Comparison of ENCODE assay signal across 8 cellular contexts in the genomic region with DNA sequence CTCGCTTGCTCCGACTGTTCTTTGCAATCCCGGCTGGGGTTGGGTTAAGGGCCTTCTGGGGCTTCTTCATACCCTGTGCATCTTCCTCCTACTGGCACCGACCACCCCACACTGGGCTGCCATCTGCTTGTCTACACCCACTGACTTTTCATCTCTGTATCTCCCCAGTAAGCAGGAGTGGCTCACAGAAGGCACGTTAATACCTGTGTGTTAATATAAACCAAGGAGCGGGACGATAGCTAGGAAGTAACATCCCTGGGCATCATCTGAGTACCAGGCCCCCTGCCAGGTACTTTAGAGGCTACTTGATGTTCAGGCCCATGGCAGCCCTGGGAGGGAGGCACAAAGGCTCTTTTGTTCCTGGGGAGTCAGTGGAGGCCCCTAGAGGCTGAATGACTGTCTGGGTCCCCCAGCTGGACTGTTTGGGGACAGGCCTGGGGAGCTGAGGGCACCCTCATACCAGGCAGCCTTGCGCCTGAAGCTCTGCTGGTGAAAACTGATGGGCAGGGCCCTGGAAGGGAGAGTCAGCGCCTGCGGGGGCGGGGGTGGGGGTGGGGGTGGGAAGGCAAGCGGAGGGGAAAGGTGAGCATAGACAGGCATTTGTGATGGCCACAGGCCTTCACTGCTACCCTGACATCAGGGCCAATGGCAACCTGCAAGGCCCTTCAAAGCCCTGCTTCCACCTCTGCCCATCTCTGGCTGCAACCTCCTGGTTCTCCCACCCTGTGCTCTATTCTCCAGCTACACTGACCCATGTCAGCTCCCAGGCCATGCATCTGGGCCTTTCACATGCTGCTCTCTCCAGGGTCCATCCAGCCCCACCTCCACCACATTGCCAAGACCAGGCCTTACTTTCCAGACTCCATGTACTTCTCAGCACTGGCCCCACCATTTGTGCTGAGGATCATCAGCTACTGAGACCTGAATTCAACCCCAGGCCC. TPM values are rescaled to one million over a fixed set of nuclear protein-coding genes. Genes with fewer than 3 reads are reported as not detected.
DNase-seq lines count a peak whose midpoint lies in the region; ATAC-seq and TF ChIP-seq lines count a peak whose summit lies in the region.

No MANE protein-coding gene starts in this region.

- ATAC-seq in activated CD8-positive, alpha-beta T cell treated with anti-CD3 and anti-CD28 coated beads, Interleukin-2, amount 10 ng/mL, durations not matched to agents 7 days and 5 days, result no peak
- ATAC-seq in HG02870 (IDR thresholded peaks at IDR 0.05; ENCODE audit: unreplicated experiment), result no peak

- peak overlapping the region; percentile 54 for H3K4me2 ChIP-seq in GM23248 (ENCODE audit: unreplicated experiment)

- POLR2A ChIA-PET in AG04450 (lab: Yijun Ruan, JAX), result interaction anchor here (0.6 to 1.0 kb wide), 5 partner anchors 10 to 223 kb away, joined by 3 read pairs; no protein-coding TSS in a partner anchor
- POLR2A ChIA-PET in activated CD8-positive, alpha-beta T cell treated with anti-CD3 and anti-CD28 coated beads, Interleukin-2, amount 10 ng/mL, durations not matched to agents 7 days and 5 days (lab: Charles Lee), result interaction anchor here (0.7 to 4.3 kb wide), 7 partner anchors 19 to 148 kb away, joined by 3 to 31 read pairs (median 4); no protein-coding TSS in a partner anchor

- H3K4me3 ChIP-seq in AG04450 (ENCODE audit: low read depth, low read length), result peak overlapping the region; percentile 58
- H3K4me3 ChIP-seq in GM23248, result peak overlapping the region; percentile 53

- H3K27ac ChIP-seq in AG04450 (ENCODE audit: low read depth, low read length) (no peak overlapping the region), GM23248 (0 out of 2 replicates have a peak overlapping the region, but pooled peaks have one; percentile 6)

- peak overlapping the region; percentile 89 for H3K27ac Mint-ChIP-seq in activated CD8-positive, alpha-beta T cell treated with anti-CD3 and anti-CD28 coated beads, Interleukin-2, amount 10 ng/mL, durations not matched to agents 7 days and 5 days

- H2AFZ ChIP-seq in GM23248, result peak overlapping the region; percentile 99

- peak overlapping the region; percentile 52 for H3K4me3 Mint-ChIP-seq in activated CD8-positive, alpha-beta T cell treated with anti-CD3 and anti-CD28 coated beads, Interleukin-2, amount 10 ng/mL, durations not matched to agents 7 days and 5 days

- no peaks in the 10 kb centered on the region for H3K9me2 ChIP-seq in GM23248 (ENCODE audit: insufficient read depth)

- no peaks in the 10 kb centered on the region for H3K79me2 ChIP-seq in GM23248 (ENCODE audit: insufficient read depth)

- H3K36me3 Mint-ChIP-seq in activated CD8-positive, alpha-beta T cell treated with anti-CD3 and anti-CD28 coated beads, Interleukin-2, amount 10 ng/mL, durations not matched to agents 7 days and 5 days (ENCODE audit: low read depth), result no peaks in the 10 kb centered on the region

- peaks cover 6% of the 10 kb centered on the region; the same call in 1 of the 2 replicates for H3K4me1 ChIP-seq in GM23248 (ENCODE audit: insufficient read depth)

- CTCF ChIA-PET in AG04450 (lab: Charles Lee), result interaction anchor here (0.6 to 3.1 kb wide), 27 partner anchors 9 to 381 kb away, joined by 3 to 42 read pairs (median 3); no protein-coding TSS in a partner anchor
- CTCF ChIA-PET in activated CD8-positive, alpha-beta T cell treated with anti-CD3 and anti-CD28 coated beads, Interleukin-2, amount 10 ng/mL, durations not matched to agents 7 days and 5 days (lab: Charles Lee), result interaction anchor here (0.5 to 4.3 kb wide), 79 partner anchors 8 to 511 kb away, joined by 3 to 64 read pairs (median 5); a partner anchor contains a TSS

- H3K9me3 Mint-ChIP-seq in activated CD8-positive, alpha-beta T cell treated with anti-CD3 and anti-CD28 coated beads, Interleukin-2, amount 10 ng/mL, durations not matched to agents 7 days and 5 days (ENCODE audit: insufficient read depth), result no peaks in the 10 kb centered on the region

- 65 to 68% methylated on average over 11 to 12 of the region's 12 CpGs for WGBS in GM23248 (ENCODE audit: low coverage in 1 of 2, low lambda C conversion rate in 2 of 2, missing lambda C conversion rate in 2 of 2), 2 experiments

- H3K27me3 ChIP-seq in AG04450 (ENCODE audit: control insufficient read depth, insufficient read depth, low read length) (no peaks in the 10 kb centered on the region), GM23248 (replicated peaks; ENCODE audit: insufficient read depth) (no peaks in the 10 kb centered on the region)

- H4K20me1 ChIP-seq in GM23248 (ENCODE audit: insufficient read depth), result no peaks in the 10 kb centered on the region

- no peaks in the 10 kb centered on the region for H3K36me3 ChIP-seq in GM23248 (ENCODE audit: low read depth)

- no peaks in the 10 kb centered on the region for H3K9me3 ChIP-seq in AG04450 (ENCODE audit: control insufficient read depth, insufficient read depth, low read length)
- no peaks in the 10 kb centered on the region for H3K9me3 ChIP-seq in GM23248 (ENCODE audit: low read depth)

- in situ Hi-C loops in GM23248 (cut with MboI), result loop anchor here (5.0 kb wide), 1 partner anchor 211 kb away; no protein-coding TSS in a partner anchor

- peak overlapping the region; percentile 88 for H3K9ac ChIP-seq in GM23248

- no peak for DNase-seq in AG04450 (ENCODE audit: low read depth, low spot score)
- no peak for DNase-seq in GM23248
- peak; percentile 37 for DNase-seq in activated CD8-positive, alpha-beta T cell treated with anti-CD3 and anti-CD28 coated beads, Interleukin-2, amount 10 ng/mL, durations not matched to agents 7 days and 5 days
- peak in 36 of 51 donors; percentile 6 to 68 (median 34) for DNase-seq in hypothalamus (lab: John Stamatoyannopoulos, UW)
- DNase-seq in stimulated activated CD8-positive, alpha-beta memory T cell treated with anti-CD3 and anti-CD28 coated beads, Interleukin-4, amount 100 ng/mL, for 48 hours, result peak; percentile 40
- no peak for DNase-seq in occipital lobe (lab: John Stamatoyannopoulos, UW)
- no peak for DNase-seq in retina

- H3K4me1 Mint-ChIP-seq in activated CD8-positive, alpha-beta T cell treated with anti-CD3 and anti-CD28 coated beads, Interleukin-2, amount 10 ng/mL, durations not matched to agents 7 days and 5 days (ENCODE audit: low read depth), result peaks cover 20% of the 10 kb centered on the region

- no peaks in the 10 kb centered on the region for H3K27me3 Mint-ChIP-seq in activated CD8-positive, alpha-beta T cell treated with anti-CD3 and anti-CD28 coated beads, Interleukin-2, amount 10 ng/mL, durations not matched to agents 7 days and 5 days (ENCODE audit: low read depth)

- TF ChIP-seq CTCF in AG04450 (IDR thresholded peaks at IDR 0.05; ENCODE audit: low read depth, low read length), result no peak

- peaks cover 4% of the 10 kb centered on the region; the same call in 1 of the 2 replicates for H3F3A ChIP-seq in GM23248 (ENCODE audit: insufficient read depth)

RNA-seq across cellular contexts. Expression of a gene that starts 34.2 kb away (rescaled TPM):
- not detected in 2 replicates for polyA plus RNA-seq in AG04450 (2011; rRNA removed)
- not detected in 2 replicates for polyA minus RNA-seq in AG04450 (2011; rRNA and poly(A)+ RNA removed)
- 1.4 TPM in 1 of 2 replicates, not detected in the other for total RNA-seq in GM23248 (2014; rRNA removed; shearing (Covaris generic))
- polyA plus RNA-seq in GM23248 (2016; fragmentation: Nextera tagmentation; extraction: Ambion mirVana), result not detected in 2 replicates
- under 1 TPM; 0.05 to 0.39 TPM for total RNA-seq in activated CD8-positive, alpha-beta T cell treated with anti-CD3 and anti-CD28 coated beads, Interleukin-2, amount 10 ng/mL, durations not matched to agents 7 days and 5 days
- total RNA-seq in occipital lobe, result 1.4 TPM

RNA-seq across cellular contexts. Expression of a gene that starts 45.3 kb away (rescaled TPM):
- polyA plus RNA-seq in AG04450 (2011; rRNA removed) (38.0 and 45.6 TPM in 2 replicates), GM23248 (2016; fragmentation: Nextera tagmentation; extraction: Ambion mirVana) (34.9 and 38.2 TPM in 2 replicates)
- polyA minus RNA-seq in AG04450 (2011; rRNA and poly(A)+ RNA removed), result 25.5 and 27.2 TPM in 2 replicates
- 43.3 and 45.3 TPM in 2 replicates for total RNA-seq in GM23248 (2014; rRNA removed; shearing (Covaris generic))
- total RNA-seq in activated CD8-positive, alpha-beta T cell treated with anti-CD3 and anti-CD28 coated beads, Interleukin-2, amount 10 ng/mL, durations not matched to agents 7 days and 5 days, result 100 to 1,000 TPM; 107 TPM
- 60.2 TPM for total RNA-seq in occipital lobe

Comparison
In these comparisons a context has a peak if more than half of its experiments do, and no peak if none do; other contexts are left out.
1. DNase-seq: peak in activated CD8-positive, alpha-beta T cell treated with anti-CD3 and anti-CD28 coated beads, Interleukin-2, amount 10 ng/mL, durations not matched to agents 7 days and 5 days (single experiment), hypothalamus (36 of 51) and stimulated activated CD8-positive, alpha-beta memory T cell treated with anti-CD3 and anti-CD28 coated beads, Interleukin-4, amount 100 ng/mL, for 48 hours (single experiment); none in AG04450 (single experiment), GM23248 (single experiment), occipital lobe (single experiment) and retina (single experiment).